29 cellular contexts compared by ENCODE assay signal in genomic region chr4:183284965-183285364, GRCh38. TPM values are rescaled to one million over a fixed set of nuclear protein-coding genes. Genes with fewer than 3 reads are reported as not detected.
DNase-seq lines count a peak whose midpoint lies in the region; FAIRE-seq and TF ChIP-seq lines count a peak whose summit lies in the region.
"Had no signal": no experiment of that assay in that cellular context is flagged by ENCODE, and none has a peak within 500 bp of the region (broad histone marks: within the 10 kb centered on the region; RNA-seq: fewer than 3 reads in every experiment).

No MANE protein-coding gene starts in this region.

- H3K9me2 ChIP-seq in GM23248 (ENCODE audit: insufficient read depth): no peaks in the 10 kb centered on the region

- peaks cover 89% of the 10 kb centered on the region for H3K36me3 ChIP-seq in GM23248 (ENCODE audit: low read depth)
- H3K36me3 ChIP-seq in astrocyte (ENCODE audit: insufficient read depth, low read length): peaks cover 27% of the 10 kb centered on the region
- peaks cover 43% of the 10 kb centered on the region for H3K36me3 ChIP-seq in H7 (replicated peaks; ENCODE audit: control insufficient read depth, insufficient read depth, low read length)
- H3K36me3 ChIP-seq: ovary, transverse colon had no signal

- H3K27me3 ChIP-seq in GM23248 (replicated peaks; ENCODE audit: insufficient read depth): no peaks in the 10 kb centered on the region
- H3K27me3 ChIP-seq in astrocyte (ENCODE audit: insufficient read depth, low read length): no peaks in the 10 kb centered on the region
- no peaks in the 10 kb centered on the region; the same call in 1 of the 2 replicates for H3K27me3 ChIP-seq in H7 (ENCODE audit: control insufficient read depth, insufficient read depth, low read length)
- H3K27me3 ChIP-seq: ovary, right atrium auricular region, transverse colon had no signal

- H3K4me1 Mint-ChIP-seq in astrocyte (ENCODE audit: low read depth, unreplicated experiment): peaks cover 2% of the 10 kb centered on the region
- H3K4me1 Mint-ChIP-seq: mesothelial cell of epicardium; stimulated activated naive CD8-positive, alpha-beta T cell treated with anti-CD3 and anti-CD28 coated beads, Interleukin-15, amount 100 ng/mL, for 72 hours had no signal

- H3K9ac ChIP-seq in GM23248 (no peak overlapping the region), astrocyte (ENCODE audit: low read length) (no peak overlapping the region)

- no peaks in the 10 kb centered on the region for H3K27me3 Mint-ChIP-seq in astrocyte (ENCODE audit: low read depth, unreplicated experiment)
- H3K27me3 Mint-ChIP-seq: naive thymus-derived CD8-positive, alpha-beta T cell; stimulated activated naive CD8-positive, alpha-beta T cell treated with anti-CD3 and anti-CD28 coated beads, Interleukin-15, amount 100 ng/mL, for 72 hours had no signal

- no peak for TF ChIP-seq CTCF in AG04449 (IDR thresholded peaks at IDR 0.05; ENCODE audit: insufficient read depth, low read length, missing control alignments)
- no peak for TF ChIP-seq CTCF in astrocyte (IDR thresholded peaks at IDR 0.05; ENCODE audit: insufficient read depth, low read depth, low read length)
- TF ChIP-seq CTCF in fibroblast of villous mesenchyme (IDR thresholded peaks at IDR 0.05; ENCODE audit: insufficient read depth, low read depth, low read length): no peak

- H3K9me3 ChIP-seq in GM23248 (ENCODE audit: low read depth): no peaks in the 10 kb centered on the region
- H3K9me3 ChIP-seq in astrocyte (ENCODE audit: insufficient read depth, low read depth, low read length): no peaks in the 10 kb centered on the region
- H3K9me3 ChIP-seq: HAP-1, ovary, right atrium auricular region, transverse colon had no signal

- no peak overlapping the region for H3K27ac Mint-ChIP-seq in astrocyte (ENCODE audit: unreplicated experiment)
- H3K27ac Mint-ChIP-seq: activated CD8-positive, alpha-beta T cell treated with anti-CD3 and anti-CD28 coated beads, Interleukin-2, amount 10 ng/mL, durations not matched to agents 7 days and 5 days; mesothelial cell of epicardium; naive thymus-derived CD8-positive, alpha-beta T cell; stimulated activated naive CD8-positive, alpha-beta T cell treated with anti-CD3 and anti-CD28 coated beads, Interleukin-15, amount 100 ng/mL, for 72 hours had no signal

- H3F3A ChIP-seq in GM23248 (ENCODE audit: insufficient read depth): peaks cover 18% of the 10 kb centered on the region; the same call in 1 of the 2 replicates

- peaks cover 22% of the 10 kb centered on the region for H3K36me3 Mint-ChIP-seq in astrocyte (ENCODE audit: low read depth, unreplicated experiment)

- CTCF ChIA-PET in AG04449 (lab: Yijun Ruan, JAX): interaction anchor here (0.7 to 4.2 kb wide), 4 partner anchors 13 to 346 kb away, joined by 3 to 18 read pairs (median 6); no protein-coding TSS in a partner anchor

- no peaks in the 10 kb centered on the region for H4K20me1 ChIP-seq in GM23248 (ENCODE audit: insufficient read depth)
- H4K20me1 ChIP-seq in astrocyte (ENCODE audit: insufficient read depth, low read length): no peaks in the 10 kb centered on the region

- no peak overlapping the region for H2AFZ ChIP-seq in GM23248
- no peak overlapping the region for H2AFZ ChIP-seq in astrocyte (ENCODE audit: low read depth, low read length)

- in situ Hi-C loops in GM23248 (cut with MboI): no loop called here

- H3K27ac ChIP-seq in GM23248: no peak overlapping the region
- H3K27ac ChIP-seq in astrocyte (ENCODE audit: low read depth, low read length): no peak overlapping the region
- H3K27ac ChIP-seq: 22Rv1, C4-2B, ovary, right atrium auricular region, transverse colon had no signal

- H3K4me1 ChIP-seq in GM23248 (ENCODE audit: insufficient read depth) (peaks cover 11% of the 10 kb centered on the region), astrocyte (ENCODE audit: insufficient read depth, low read length) (peaks cover 7% of the 10 kb centered on the region)
- H3K4me1 ChIP-seq: HAP-1, right atrium auricular region had no signal

- H3K9me3 Mint-ChIP-seq in astrocyte (ENCODE audit: unreplicated experiment): no peaks in the 10 kb centered on the region
- H3K9me3 Mint-ChIP-seq: mesothelial cell of epicardium; naive thymus-derived CD8-positive, alpha-beta T cell; stimulated activated naive CD8-positive, alpha-beta T cell treated with anti-CD3 and anti-CD28 coated beads, Interleukin-15, amount 100 ng/mL, for 72 hours had no signal

- no peaks in the 10 kb centered on the region; the same call in 1 of the 2 replicates for H3K79me2 ChIP-seq in GM23248 (ENCODE audit: insufficient read depth)
- H3K79me2 ChIP-seq in astrocyte (ENCODE audit: insufficient read depth, low read length): no peaks in the 10 kb centered on the region

- H3K4me3 ChIP-seq in AG04449 (ENCODE audit: low read depth, low read length) (no peak overlapping the region), GM23248 (no peak overlapping the region), astrocyte (ENCODE audit: insufficient read depth, low read depth, low read length) (no peak overlapping the region), fibroblast of villous mesenchyme (ENCODE audit: low read depth, low read length) (no peak overlapping the region), H7 (ENCODE audit: insufficient read depth, low read depth, low read length) (no peak overlapping the region)
- H3K4me3 ChIP-seq: HAP-1, ovary, right atrium auricular region, transverse colon had no signal

- H3K4me3 Mint-ChIP-seq in astrocyte (ENCODE audit: unreplicated experiment): no peak overlapping the region
- H3K4me3 Mint-ChIP-seq: activated CD8-positive, alpha-beta T cell treated with anti-CD3 and anti-CD28 coated beads, Interleukin-2, amount 10 ng/mL, durations not matched to agents 7 days and 5 days; mesothelial cell of epicardium; naive thymus-derived CD8-positive, alpha-beta T cell; stimulated activated naive CD8-positive, alpha-beta T cell treated with anti-CD3 and anti-CD28 coated beads, Interleukin-15, amount 100 ng/mL, for 72 hours had no signal

- H3K4me2 ChIP-seq in GM23248 (ENCODE audit: unreplicated experiment) (no peak overlapping the region), astrocyte (ENCODE audit: low read length) (no peak overlapping the region)

- POLR2A ChIA-PET in AG04449 (lab: Yijun Ruan, JAX): no interaction called here

- FAIRE-seq in astrocyte (lab: Jason Lieb, UNC): no peak

- DNase-seq in AG04449 (ENCODE audit: low read depth, low spot score): peak; percentile 38
- DNase-seq in GM23248: peak; percentile 72
- DNase-seq in astrocyte (ENCODE audit: low read depth): peak; percentile 83
- peak; percentile 82 for DNase-seq in fibroblast of villous mesenchyme (ENCODE audit: low read depth)
- no peak for DNase-seq in NCI-H2107 (lab: John Stamatoyannopoulos, UW)
- no peak for DNase-seq in NK-92 (lab: John Stamatoyannopoulos, UW; ENCODE audit: unreplicated experiment)
- DNase-seq in H7: no peak
- DNase-seq in activated naive CD4-positive, alpha-beta T cell treated with anti-CD3 and anti-CD28 coated beads, Interleukin-2, amount 50 U/mL, for 16 hours: no peak
- DNase-seq: activated CD4-positive, CD25-positive, alpha-beta regulatory T cell treated with anti-CD3 and anti-CD28 coated beads, Interleukin-2, amount 50 U/mL, for 72 hours; activated CD8-positive, alpha-beta T cell treated with anti-CD3 and anti-CD28 coated beads, Interleukin-2, amount 10 ng/mL, durations not matched to agents 7 days and 5 days; activated gamma-delta T cell; amygdala; caudate nucleus; Karpas-422; naive thymus-derived CD8-positive, alpha-beta T cell; NCI-H226; NCI-H748 treated with DMSO at 0.1 percent for 48 hours; OCI-M1; ovary; Right ventricle myocardium superior; stimulated activated naive CD8-positive, alpha-beta T cell treated with anti-CD3 and anti-CD28 coated beads, Interleukin-15, amount 100 ng/mL, for 72 hours; transverse colon had no signal

- 51 to 53% methylated on average over 4 of the region's 4 CpGs for WGBS in GM23248 (ENCODE audit: low coverage in 1 of 2, low lambda C conversion rate in 2 of 2, missing lambda C conversion rate in 2 of 2), 2 experiments

RNA-seq across cellular contexts. Expression of gene CLDN22, which starts 35.1 kb away (rescaled TPM):
- not detected in 2 replicates for total RNA-seq in GM23248 (2014; rRNA removed; shearing (Covaris generic))
- polyA plus RNA-seq in GM23248 (2016; fragmentation: Nextera tagmentation; extraction: Ambion mirVana): not detected in 2 replicates
- total RNA-seq in astrocyte (not detected in 2 replicates), fibroblast of villous mesenchyme (under 0.01 TPM in 1 of 2 replicates, not detected in the other)
- total RNA-seq in H7 (2014; rRNA removed; shearing (Covaris generic)): not detected in 2 replicates
- total RNA-seq: activated CD8-positive, alpha-beta T cell treated with anti-CD3 and anti-CD28 coated beads, Interleukin-2, amount 10 ng/mL, durations not matched to agents 7 days and 5 days; epithelial cell of proximal tubule; glomerular endothelial cell; mesothelial cell of epicardium; naive thymus-derived CD8-positive, alpha-beta T cell; right atrium auricular region; Right ventricle myocardium superior; transverse colon had no signal

RNA-seq across cellular contexts. Expression of gene CLDN24, which starts 37.3 kb away (rescaled TPM):
- total RNA-seq in GM23248 (2014; rRNA removed; shearing (Covaris generic)): 0.51 TPM in 1 of 2 replicates, not detected in the other
- polyA plus RNA-seq in GM23248 (2016; fragmentation: Nextera tagmentation; extraction: Ambion mirVana): not detected in 2 replicates
- not detected in 2 replicates for total RNA-seq in astrocyte
- total RNA-seq in fibroblast of villous mesenchyme: not detected in 2 replicates
- total RNA-seq in H7 (2014; rRNA removed; shearing (Covaris generic)): not detected in 2 replicates
- total RNA-seq: activated CD8-positive, alpha-beta T cell treated with anti-CD3 and anti-CD28 coated beads, Interleukin-2, amount 10 ng/mL, durations not matched to agents 7 days and 5 days; epithelial cell of proximal tubule; glomerular endothelial cell; mesothelial cell of epicardium; naive thymus-derived CD8-positive, alpha-beta T cell; ovary; right atrium auricular region; Right ventricle myocardium superior; transverse colon had no signal
- polyA plus RNA-seq: ovary had no signal

Comparison
In these comparisons a context has a peak if more than half of its experiments do, and no peak if none do; other contexts are left out.
1. DNase-seq: peak in AG04449 (single experiment), GM23248 (single experiment), astrocyte (single experiment) and fibroblast of villous mesenchyme (single experiment); none in NCI-H2107 (single experiment), NK-92 (single experiment), H7 (single experiment) and activated naive CD4-positive, alpha-beta T cell treated with anti-CD3 and anti-CD28 coated beads, Interleukin-2, amount 50 U/mL, for 16 hours (single experiment).